ENCODE assay signal across 1 cellular context in genomic region chr19:48654299-48655059, GRCh38.
TF ChIP-seq lines count a peak whose summit lies in the region.

No MANE protein-coding gene starts in this region.

TF ChIP-seq in Ishikawa, 13 proteins besides CTCF, POLR2A, EP300 and RAD21:
- peak; percentile 61 for TF ChIP-seq NFIC (IDR thresholded peaks at IDR 0.05)
- TF ChIP-seq EGR1 (IDR thresholded peaks at IDR 0.05) = no peak
- no peak for TF ChIP-seq TCF12 (IDR thresholded peaks at IDR 0.05; ENCODE audit: low read depth)
- TF ChIP-seq CREB1 (IDR thresholded peaks at IDR 0.05; ENCODE audit: low read depth) = no peak
